In the genomic region with DNA sequence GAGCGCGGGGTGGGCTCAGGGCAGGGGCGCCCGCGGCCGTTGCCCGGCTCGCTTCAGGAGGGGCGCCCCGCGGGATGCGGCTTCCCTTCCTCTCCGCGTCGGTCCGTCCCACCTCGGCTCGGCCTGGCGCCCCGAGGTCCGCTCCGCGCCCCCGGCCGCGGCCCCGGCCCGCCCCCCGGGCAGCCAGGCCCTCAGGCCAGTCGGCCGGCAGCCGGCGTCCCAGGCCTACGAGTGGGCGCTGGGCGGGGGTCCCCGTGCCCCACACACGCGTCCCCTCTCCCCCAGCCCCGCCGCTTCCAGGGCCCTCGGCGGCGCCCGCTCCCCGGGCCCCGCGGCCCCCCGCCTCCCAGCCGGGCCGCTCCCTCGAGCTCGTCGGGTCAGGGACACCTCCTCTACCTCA, we compare ENCODE assay signal across 8 cellular contexts. TPM values are rescaled to one million over a fixed set of nuclear protein-coding genes. Genes with fewer than 3 reads are reported as not detected.
DNase-seq lines count a peak whose midpoint lies in the region; ATAC-seq and TF ChIP-seq lines count a peak whose summit lies in the region.
"Not testable (repeated sequence)": the region's sequence is repeated elsewhere in the genome, so short reads cannot be mapped to it uniquely, and the experiment has no call there.

No MANE protein-coding gene starts in this region.

- H3K4me3 Mint-ChIP-seq in brain (peak overlapping the region in 4 of 5 experiments; percentile 90 to 96 (median 94)), neural crest cell (peak overlapping the region; percentile 96)

- H3K4me3 ChIP-seq in SU-DHL-6 (ENCODE audit: insufficient read depth, low read length, poor library complexity, severe bottlenecking): peak overlapping the region; percentile 59
- H3K4me3 ChIP-seq in transverse colon: peak overlapping the region; percentile 59 to 80 (median 72)

- in situ Hi-C loops in transverse colon (cut with MboI; ENCODE audit: low pct_ligation_motif_present in 1 of 4, low pct_unique_long_range_greater_than_20kb in 1 of 4, low sequenced_read_pairs in 3 of 4): loop anchor here in 1 of 4 donors (25.0 kb wide), 1 partner anchor 188 kb away; no protein-coding TSS in a partner anchor

- peak overlapping the region; percentile 80 for H3K4me2 ChIP-seq in SU-DHL-6 (ENCODE audit: low read depth, low read length, poor library complexity, severe bottlenecking)

- peak; percentile 52 for ATAC-seq in GM18498 (IDR thresholded peaks at IDR 0.05; ENCODE audit: unreplicated experiment)
- ATAC-seq in GM21825 (IDR thresholded peaks at IDR 0.05; ENCODE audit: unreplicated experiment): peak; percentile 25
- peak; percentile 54 for ATAC-seq in HG03432 (IDR thresholded peaks at IDR 0.05; ENCODE audit: unreplicated experiment)
- peak; percentile 61 for ATAC-seq in left ventricle myocardium superior

- not testable (repeated sequence) for TF ChIP-seq EP300 in transverse colon (IDR thresholded peaks at IDR 0.05; ENCODE audit: low read depth)

- intact Hi-C loops in left ventricle myocardium superior (cut with micrococcal nuclease); transverse colon (cut with DNase I; ENCODE audit: low total_unique reads): not testable (repeated sequence)

- DNase-seq in left ventricle myocardium superior: peak; percentile 30
- DNase-seq in neural crest cell (ENCODE audit: low read depth, low spot score); transverse colon: not testable (repeated sequence)

- not testable (repeated sequence) for H4K20me1 ChIP-seq in SU-DHL-6 (ENCODE audit: low read depth, low read length)

- H3K9me3 ChIP-seq in SU-DHL-6 (ENCODE audit: insufficient read depth, low read length); transverse colon: not testable (repeated sequence)

- TF ChIP-seq CTCF in SU-DHL-6 (IDR thresholded peaks at IDR 0.05; ENCODE audit: insufficient read depth, low read length, poor library complexity, severe bottlenecking); brain (conservative IDR thresholded peaks at IDR 0.05); neural crest cell (conservative IDR thresholded peaks at IDR 0.05); transverse colon (IDR thresholded peaks at IDR 0.05): not testable (repeated sequence)

- not testable (repeated sequence) for H3K4me1 Mint-ChIP-seq in brain, neural crest cell

- not testable (repeated sequence) for H3K79me2 ChIP-seq in SU-DHL-6 (ENCODE audit: insufficient read depth, low read length)

- WGBS in transverse colon (ENCODE audit: low coverage in 1 of 2), 2 donors: no CpG with 5 or more reads among the region's 54 CpGs

- not testable (repeated sequence) for H3K9me2 ChIP-seq in SU-DHL-6 (replicated peaks; ENCODE audit: insufficient read depth, low read length)

- H3K27me3 ChIP-seq in SU-DHL-6 (ENCODE audit: low read length); transverse colon: not testable (repeated sequence)

- not testable (repeated sequence) for H3F3A ChIP-seq in SU-DHL-6 (ENCODE audit: insufficient read depth)

- not testable (repeated sequence) for H3K36me3 ChIP-seq in SU-DHL-6 (ENCODE audit: low read length); transverse colon

- TF ChIP-seq POLR2A in transverse colon (IDR thresholded peaks at IDR 0.05): not testable (repeated sequence)

- H3K9me3 Mint-ChIP-seq in brain, neural crest cell: not testable (repeated sequence)

- H2AFZ ChIP-seq in SU-DHL-6 (ENCODE audit: low read depth, low read length, severe bottlenecking): peak overlapping the region; percentile 32

- peak overlapping the region; percentile 58 for H3K9ac ChIP-seq in SU-DHL-6 (ENCODE audit: low read length)

- not testable (repeated sequence) for H3K27me3 Mint-ChIP-seq in brain; neural crest cell (ENCODE audit: low read depth)

- peak overlapping the region in 3 of 5 experiments; percentile 89 to 96 (median 96) for H3K27ac Mint-ChIP-seq in brain
- not testable (repeated sequence) for H3K27ac Mint-ChIP-seq in neural crest cell (ENCODE audit: unreplicated experiment)

- peaks cover 13% of the 10 kb centered on the region for H3K36me3 Mint-ChIP-seq in brain
- not testable (repeated sequence) for H3K36me3 Mint-ChIP-seq in neural crest cell (ENCODE audit: low read depth)

- H3K27ac ChIP-seq in SU-DHL-6 (ENCODE audit: low read depth, low read length): not testable (repeated sequence)
- peak overlapping the region; percentile 60 to 81 (median 76) for H3K27ac ChIP-seq in transverse colon

- H3K4me1 ChIP-seq in transverse colon: not testable (repeated sequence)

RNA-seq across cellular contexts. Expression of gene KANSL1, which starts 31.6 kb away (rescaled TPM):
- polyA plus RNA-seq in brain (ENCODE audit: insufficient read depth, low read depth, low replicate concordance): 25.7 TPM
- 26.9 TPM for total RNA-seq in left ventricle myocardium superior
- total RNA-seq in neural crest cell: 121 and 126 TPM in 2 replicates
- 100 to 1,000 TPM in 3 of 4 donors, 10 to 100 TPM in 1; 80.3 to 201 (median 146) TPM for total RNA-seq in transverse colon
